8 cellular contexts compared by ENCODE assay signal in genomic region chr1:180953291-180953747, GRCh38. TPM values are rescaled to one million over a fixed set of nuclear protein-coding genes. Genes with fewer than 3 reads are reported as not detected.
A peak's percentile ranks its signal among the peaks of the same experiment; 100 is the strongest.
DNase-seq lines count a peak whose midpoint lies in the region; ATAC-seq lines count a peak whose summit lies in the region.

No MANE protein-coding gene starts in this region.

- peak overlapping the region; percentile 73 for H3K4me3 Mint-ChIP-seq in central memory CD8-positive, alpha-beta T cell
- peak overlapping the region; percentile 76 for H3K4me3 Mint-ChIP-seq in natural killer cell treated with Interleukin-12 subunit alpha and Interleukin-12 subunit beta and Interleukin-15 and Interleukin-18, amount 100 ng/mL, for 72 hours

- peak overlapping the region; percentile 62 for H3K27ac Mint-ChIP-seq in central memory CD8-positive, alpha-beta T cell (ENCODE audit: low read depth)
- H3K27ac Mint-ChIP-seq in natural killer cell treated with Interleukin-12 subunit alpha and Interleukin-12 subunit beta and Interleukin-15 and Interleukin-18, amount 100 ng/mL, for 72 hours: no peak overlapping the region

- no peaks in the 10 kb centered on the region for H3K27me3 Mint-ChIP-seq in central memory CD8-positive, alpha-beta T cell
- no peaks in the 10 kb centered on the region for H3K27me3 Mint-ChIP-seq in natural killer cell treated with Interleukin-12 subunit alpha and Interleukin-12 subunit beta and Interleukin-15 and Interleukin-18, amount 100 ng/mL, for 72 hours

- peaks cover 7% of the 10 kb centered on the region for H3K4me1 Mint-ChIP-seq in central memory CD8-positive, alpha-beta T cell
- peaks cover 0 to 3% of the 10 kb centered on the region in 2 donors for H3K4me1 Mint-ChIP-seq in natural killer cell treated with Interleukin-12 subunit alpha and Interleukin-12 subunit beta and Interleukin-15 and Interleukin-18, amount 100 ng/mL, for 72 hours (ENCODE audit: low read depth in 2 of 2)

- H3K9me3 Mint-ChIP-seq in central memory CD8-positive, alpha-beta T cell: no peaks in the 10 kb centered on the region
- no peaks in the 10 kb centered on the region for H3K9me3 Mint-ChIP-seq in natural killer cell treated with Interleukin-12 subunit alpha and Interleukin-12 subunit beta and Interleukin-15 and Interleukin-18, amount 100 ng/mL, for 72 hours

- H3K36me3 Mint-ChIP-seq in central memory CD8-positive, alpha-beta T cell (ENCODE audit: insufficient read depth): peaks cover 4% of the 10 kb centered on the region
- H3K36me3 Mint-ChIP-seq in natural killer cell treated with Interleukin-12 subunit alpha and Interleukin-12 subunit beta and Interleukin-15 and Interleukin-18, amount 100 ng/mL, for 72 hours: no peaks in the 10 kb centered on the region

- peak; percentile 30 for ATAC-seq in GM21381 (IDR thresholded peaks at IDR 0.05; ENCODE audit: unreplicated experiment)
- no peak for ATAC-seq in central memory CD8-positive, alpha-beta T cell (replicated peaks; ENCODE audit: extremely low read depth, poor library complexity, severe bottlenecking)
- ATAC-seq in natural killer cell treated with Interleukin-12 subunit alpha and Interleukin-12 subunit beta and Interleukin-15 and Interleukin-18, amount 100 ng/mL, for 72 hours: peak; percentile 15 to 17

- peak; percentile 69 for DNase-seq in DMS153 (lab: John Stamatoyannopoulos, UW)
- DNase-seq in NCI-H1092 (lab: John Stamatoyannopoulos, UW): peak; percentile 50
- DNase-seq in central memory CD8-positive, alpha-beta T cell (ENCODE audit: low spot score in 2 of 2): no peak
- DNase-seq in natural killer cell treated with Interleukin-12 subunit alpha and Interleukin-12 subunit beta and Interleukin-15 and Interleukin-18, amount 100 ng/mL, for 72 hours (ENCODE audit: low spot score): peak; percentile 56
- DNase-seq in HuH-7.5 (ENCODE audit: low spot score): no peak
- no peak for DNase-seq in occipital lobe (lab: John Stamatoyannopoulos, UW)
- DNase-seq in GM19240 (ENCODE audit: insufficient read length, low spot score): no peak

RNA-seq across cellular contexts. Expression of gene KIAA1614, which starts 40.6 kb away (rescaled TPM):
- total RNA-seq in natural killer cell treated with Interleukin-12 subunit alpha and Interleukin-12 subunit beta and Interleukin-15 and Interleukin-18, amount 100 ng/mL, for 72 hours: under 1 TPM; 0.22 to 0.67 TPM
- total RNA-seq in occipital lobe: 5.6 TPM

Comparison
In these comparisons a context has a peak if more than half of its experiments do, and no peak if none do; other contexts are left out.
1. DNase-seq: peak in DMS153 (single experiment), NCI-H1092 (single experiment) and natural killer cell treated with Interleukin-12 subunit alpha and Interleukin-12 subunit beta and Interleukin-15 and Interleukin-18, amount 100 ng/mL, for 72 hours (single experiment); none in central memory CD8-positive, alpha-beta T cell (0 of 2), HuH-7.5 (single experiment), occipital lobe (single experiment) and GM19240 (single experiment).